ENCODE assay signal across 8 cellular contexts in genomic region chr17:17792551-17793377, GRCh38. TPM values are rescaled to one million over a fixed set of nuclear protein-coding genes. Genes with fewer than 3 reads are reported as not detected.
DNase-seq lines count a peak whose midpoint lies in the region; ATAC-seq and TF ChIP-seq lines count a peak whose summit lies in the region.

No MANE protein-coding gene starts in this region.

- H3K36me3 ChIP-seq in kidney epithelial cell (ENCODE audit: control insufficient read depth, insufficient read depth, low read length): peaks cover 2% of the 10 kb centered on the region

- H3K4me3 ChIP-seq in GM12865 (ENCODE audit: low read depth, low read length): no peak overlapping the region
- no peak overlapping the region for H3K4me3 ChIP-seq in kidney epithelial cell (ENCODE audit: low read depth, low read length)

- ATAC-seq in stimulated activated effector memory CD8-positive, alpha-beta T cell treated with anti-CD3 and anti-CD28 coated beads, Interleukin-12 subunit alpha, Interleukin-12 subunit beta, amount 100 ng/mL, for 72 hours: peak; percentile 88
- ATAC-seq in HG02763 (IDR thresholded peaks at IDR 0.05; ENCODE audit: unreplicated experiment): no peak
- ATAC-seq in GM19023 (IDR thresholded peaks at IDR 0.05; ENCODE audit: unreplicated experiment): no peak

- peak; percentile 43 for DNase-seq in GM12865 (ENCODE audit: low read depth)
- DNase-seq in NCI-H82 treated with DMSO at 0.1 percent for 48 hours (lab: John Stamatoyannopoulos, UW; ENCODE audit: unreplicated experiment): peak; percentile 29
- peak in 34 of 56 donors; percentile 29 to 79 (median 61) for DNase-seq in amygdala (lab: John Stamatoyannopoulos, UW)
- peak; percentile 63 for DNase-seq in kidney epithelial cell (ENCODE audit: low read depth)
- DNase-seq in stimulated activated effector memory CD8-positive, alpha-beta T cell treated with anti-CD3 and anti-CD28 coated beads, Interleukin-12 subunit alpha, Interleukin-12 subunit beta, amount 100 ng/mL, for 72 hours (ENCODE audit: low spot score in 2 of 2): peak; percentile 26 to 68
- no peak for DNase-seq in NCI-H510A treated with DMSO at 0.1 percent for 48 hours (lab: John Stamatoyannopoulos, UW)

- peak overlapping the region; percentile 58 for H3K27ac Mint-ChIP-seq in stimulated activated effector memory CD8-positive, alpha-beta T cell treated with anti-CD3 and anti-CD28 coated beads, Interleukin-12 subunit alpha, Interleukin-12 subunit beta, amount 100 ng/mL, for 72 hours

- H3K36me3 Mint-ChIP-seq in stimulated activated effector memory CD8-positive, alpha-beta T cell treated with anti-CD3 and anti-CD28 coated beads, Interleukin-12 subunit alpha, Interleukin-12 subunit beta, amount 100 ng/mL, for 72 hours: peaks cover 23% of the 10 kb centered on the region

- no peaks in the 10 kb centered on the region for H3K9me3 Mint-ChIP-seq in stimulated activated effector memory CD8-positive, alpha-beta T cell treated with anti-CD3 and anti-CD28 coated beads, Interleukin-12 subunit alpha, Interleukin-12 subunit beta, amount 100 ng/mL, for 72 hours

- TF ChIP-seq CTCF in GM12865 (IDR thresholded peaks at IDR 0.05; ENCODE audit: insufficient read depth, low read depth, low read length, missing control alignments) (no peak), kidney epithelial cell (IDR thresholded peaks at IDR 0.05; ENCODE audit: insufficient read depth, low read length, poor library complexity, severe bottlenecking) (no peak)

- H3K27me3 ChIP-seq in kidney epithelial cell (ENCODE audit: control insufficient read depth, insufficient read depth, low read length): no peaks in the 10 kb centered on the region

- peaks cover 40% of the 10 kb centered on the region for H3K4me1 Mint-ChIP-seq in stimulated activated effector memory CD8-positive, alpha-beta T cell treated with anti-CD3 and anti-CD28 coated beads, Interleukin-12 subunit alpha, Interleukin-12 subunit beta, amount 100 ng/mL, for 72 hours

- peak overlapping the region; percentile 59 for H3K4me3 Mint-ChIP-seq in stimulated activated effector memory CD8-positive, alpha-beta T cell treated with anti-CD3 and anti-CD28 coated beads, Interleukin-12 subunit alpha, Interleukin-12 subunit beta, amount 100 ng/mL, for 72 hours

RNA-seq across cellular contexts. Expression of gene SREBF1, which starts 44.0 kb away (rescaled TPM):
- 83.0 and 88.2 TPM in 2 replicates for total RNA-seq in kidney epithelial cell
